ENCODE assay signal across 28 cellular contexts in the genomic region with DNA sequence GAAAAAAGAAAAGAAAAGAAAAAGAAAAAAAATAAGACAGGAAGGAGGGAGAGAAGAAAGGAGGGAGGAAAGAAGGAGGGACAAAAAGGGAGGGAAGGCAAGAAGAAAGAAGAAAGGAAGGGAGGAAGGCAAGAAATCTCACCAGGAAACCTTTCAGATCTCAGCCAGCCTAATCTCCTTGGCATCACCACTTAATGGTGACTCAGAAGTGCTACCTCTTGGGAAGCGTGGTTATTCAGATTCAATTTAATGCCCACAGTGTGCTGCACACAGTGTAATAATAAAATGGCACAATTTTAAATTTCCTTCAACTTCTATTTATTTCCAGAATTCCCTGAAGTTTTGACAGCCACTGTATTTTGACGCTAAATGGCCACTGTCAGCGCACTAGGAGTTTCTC. TPM values are rescaled to one million over a fixed set of nuclear protein-coding genes. Genes with fewer than 3 reads are reported as not detected.
DNase-seq lines count a peak whose midpoint lies in the region; ATAC-seq and TF ChIP-seq lines count a peak whose summit lies in the region.
"Had no signal": no experiment of that assay in that cellular context is flagged by ENCODE, and none has a peak within 500 bp of the region (broad histone marks: within the 10 kb centered on the region; RNA-seq: fewer than 3 reads in every experiment).

No MANE protein-coding gene starts in this region.

- H3K4me3 Mint-ChIP-seq in chondrocyte (ENCODE audit: unreplicated experiment), result no peak overlapping the region
- H3K4me3 Mint-ChIP-seq: activated CD4-positive, alpha-beta memory T cell treated with anti-CD3 and anti-CD28 coated beads, Interleukin-2, amount 10 ng/mL, durations not matched to agents 7 days and 5 days; CD8-positive, alpha-beta memory T cell; immature natural killer cell; nephron had no signal

- peaks cover 2% of the 10 kb centered on the region for H3K36me3 Mint-ChIP-seq in chondrocyte (ENCODE audit: low read depth)
- H3K36me3 Mint-ChIP-seq: CD8-positive, alpha-beta memory T cell; immature natural killer cell had no signal

- H4K20me1 ChIP-seq in smooth muscle cell (ENCODE audit: low read depth), result peaks cover 100% of the 10 kb centered on the region

- WGBS in smooth muscle cell (ENCODE audit: low lambda C conversion rate), result 86% methylated on average over 3 of the region's 3 CpGs

- no peak overlapping the region for H3K4me3 ChIP-seq in smooth muscle cell
- H3K4me3 ChIP-seq: breast epithelium, GM12878, hepatocyte, left lung, pancreas, sigmoid colon, uterus had no signal

- no peaks in the 10 kb centered on the region for H3K27me3 ChIP-seq in smooth muscle cell (ENCODE audit: low read depth)
- H3K27me3 ChIP-seq: breast epithelium, foreskin keratinocyte, hepatocyte, left lung, pancreas, sigmoid colon, uterus had no signal

- H2AFZ ChIP-seq in smooth muscle cell (ENCODE audit: low read depth), result no peak overlapping the region
- H2AFZ ChIP-seq: hepatocyte had no signal

- TF ChIP-seq CTCF in chondrocyte (IDR thresholded peaks at IDR 0.05), result no peak
- no peak for TF ChIP-seq CTCF in smooth muscle cell (IDR thresholded peaks at IDR 0.05; ENCODE audit: borderline replicate concordance, insufficient read depth, poor library complexity, severe bottlenecking)

- peaks cover 29% of the 10 kb centered on the region for H3K4me1 Mint-ChIP-seq in chondrocyte (ENCODE audit: low read depth)
- H3K4me1 Mint-ChIP-seq: activated CD4-positive, alpha-beta memory T cell treated with anti-CD3 and anti-CD28 coated beads, Interleukin-2, amount 10 ng/mL, durations not matched to agents 7 days and 5 days; CD8-positive, alpha-beta memory T cell; immature natural killer cell had no signal

- H3K9me3 ChIP-seq in smooth muscle cell (replicated peaks; ENCODE audit: low read depth), result no peaks in the 10 kb centered on the region
- H3K9me3 ChIP-seq: breast epithelium, left lung, pancreas, sigmoid colon, uterus had no signal

- no peaks in the 10 kb centered on the region for H3K9me3 Mint-ChIP-seq in chondrocyte (ENCODE audit: low read depth)
- H3K9me3 Mint-ChIP-seq: activated CD4-positive, alpha-beta memory T cell treated with anti-CD3 and anti-CD28 coated beads, Interleukin-2, amount 10 ng/mL, durations not matched to agents 7 days and 5 days; CD8-positive, alpha-beta memory T cell; nephron had no signal

- DNase-seq in OCI-M1 (lab: John Stamatoyannopoulos, UW) (peak; percentile 30), chondrocyte (ENCODE audit: low spot score) (no peak), smooth muscle cell (lab: John Stamatoyannopoulos, UW; ENCODE audit: unreplicated experiment) (no peak), NCI-H510A treated with DMSO at 0.1 percent for 48 hours (lab: John Stamatoyannopoulos, UW) (no peak), medulla oblongata (ENCODE audit: extremely low spot score) (no peak), NCI-H524 treated with DMSO at 0.1 percent for 48 hours (lab: John Stamatoyannopoulos, UW) (no peak)
- DNase-seq: activated CD4-positive, alpha-beta memory T cell treated with anti-CD3 and anti-CD28 coated beads, Interleukin-2, amount 10 ng/mL, durations not matched to agents 7 days and 5 days; activated gamma-delta T cell; activated T-cell treated with anti-CD3 and anti-CD28 coated beads for 4 hours; CD8-positive, alpha-beta memory T cell; DMS153; immature natural killer cell; Karpas-422; left lung; midbrain; NCI-H526 treated with DMSO at 0.1 percent for 48 hours; pancreas; sigmoid colon; T-helper 9 cell; uterus had no signal

- ATAC-seq in GM18868 (IDR thresholded peaks at IDR 0.05; ENCODE audit: unreplicated experiment), result peak; percentile 16
- ATAC-seq: foreskin keratinocyte, GM12878, HCT116, left lung, pancreas had no signal

- peaks cover 64% of the 10 kb centered on the region for H3K79me2 ChIP-seq in smooth muscle cell (ENCODE audit: low read depth)
- H3K79me2 ChIP-seq: hepatocyte had no signal

- peak overlapping the region; percentile 68 for H3K27ac ChIP-seq in smooth muscle cell (ENCODE audit: low read depth)
- H3K27ac ChIP-seq: breast epithelium, foreskin keratinocyte, hepatocyte, left lung, pancreas, RWPE1, sigmoid colon, uterus had no signal

- H3K27ac Mint-ChIP-seq in chondrocyte (ENCODE audit: unreplicated experiment), result peak overlapping the region; percentile 84
- H3K27ac Mint-ChIP-seq: activated CD4-positive, alpha-beta memory T cell treated with anti-CD3 and anti-CD28 coated beads, Interleukin-2, amount 10 ng/mL, durations not matched to agents 7 days and 5 days; CD8-positive, alpha-beta memory T cell; immature natural killer cell had no signal

- H3K27me3 Mint-ChIP-seq in chondrocyte (ENCODE audit: low read depth), result no peaks in the 10 kb centered on the region
- H3K27me3 Mint-ChIP-seq: activated CD4-positive, alpha-beta memory T cell treated with anti-CD3 and anti-CD28 coated beads, Interleukin-2, amount 10 ng/mL, durations not matched to agents 7 days and 5 days; CD8-positive, alpha-beta memory T cell had no signal

- H3K9ac ChIP-seq in smooth muscle cell (ENCODE audit: low read depth), result no peak overlapping the region

- H3F3A ChIP-seq in smooth muscle cell (ENCODE audit: low read depth), result no peaks in the 10 kb centered on the region

- peaks cover 16% of the 10 kb centered on the region for H3K4me1 ChIP-seq in smooth muscle cell (ENCODE audit: low read depth)
- H3K4me1 ChIP-seq: breast epithelium, foreskin keratinocyte, left lung, pancreas, sigmoid colon, uterus had no signal

- H3K36me3 ChIP-seq in smooth muscle cell (ENCODE audit: low read depth), result no peaks in the 10 kb centered on the region
- H3K36me3 ChIP-seq: breast epithelium, left lung, pancreas, sigmoid colon, uterus had no signal

- H3K4me2 ChIP-seq in smooth muscle cell, result peak overlapping the region; percentile 10
- H3K4me2 ChIP-seq: hepatocyte had no signal

RNA-seq across cellular contexts. Expression of gene DKK2, which starts 50.3 kb away (rescaled TPM):
- 107 to 259 TPM (median 109 TPM) in 3 replicates for total RNA-seq in chondrocyte
- 555 and 597 TPM in 2 replicates for total RNA-seq in smooth muscle cell
- 198 and 325 TPM in 2 replicates for polyA plus RNA-seq in smooth muscle cell
- total RNA-seq: activated CD4-positive, alpha-beta memory T cell treated with anti-CD3 and anti-CD28 coated beads, Interleukin-2, amount 10 ng/mL, durations not matched to agents 7 days and 5 days; GM12878 had no signal
- polyA plus RNA-seq: GM12878, immature natural killer cell had no signal
